ENCODE assay signal across 8 cellular contexts in the genomic region with DNA sequence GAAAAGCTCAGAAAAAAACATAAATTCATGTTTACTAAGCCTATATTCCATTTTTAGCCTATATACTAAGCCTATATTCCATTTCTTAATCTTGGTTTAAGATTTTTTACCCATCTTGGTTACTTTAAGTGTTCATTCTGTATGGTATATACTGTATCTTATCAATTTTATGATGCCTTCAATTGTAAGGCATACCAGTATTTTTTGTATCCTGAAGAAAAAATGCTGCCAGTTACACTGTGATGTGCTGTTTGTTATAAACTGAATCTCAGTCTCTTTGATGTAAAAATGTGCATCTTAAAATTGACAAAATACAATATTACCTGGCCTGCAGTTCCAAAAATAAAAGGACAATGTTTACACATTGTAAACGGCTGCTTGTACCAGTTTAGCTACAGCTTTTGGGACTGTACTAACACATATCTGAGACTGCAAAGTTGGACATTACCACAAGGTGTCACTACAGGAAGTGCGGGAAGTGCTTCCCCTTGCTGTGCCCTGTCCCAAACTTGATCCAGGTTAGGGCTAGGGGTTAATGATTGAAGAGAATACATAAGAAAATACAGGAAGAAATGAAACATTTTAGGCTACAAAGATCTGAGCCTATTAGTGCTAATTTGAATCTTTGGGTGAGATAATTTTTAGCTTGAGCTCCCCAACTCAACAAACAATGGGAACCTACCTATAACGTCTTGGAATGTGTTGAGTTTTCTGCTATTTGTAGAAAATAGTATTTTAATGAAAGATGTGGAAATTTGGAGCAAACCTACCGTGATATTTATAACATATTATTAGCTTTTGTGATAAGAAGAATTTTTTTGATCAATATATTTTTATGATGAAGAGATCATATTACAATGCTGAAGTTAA.
DNase-seq lines count a peak whose midpoint lies in the region; ATAC-seq, FAIRE-seq and TF ChIP-seq lines count a peak whose summit lies in the region.

No MANE protein-coding gene starts in this region.

- CTCF ChIA-PET in activated CD4-positive, alpha-beta memory T cell treated with anti-CD3 and anti-CD28 coated beads for 36 hours (lab: Charles Lee) = interaction anchor here (0.6 to 1.6 kb wide), 20 partner anchors 9 to 656 kb away, joined by 3 to 8 read pairs (median 3); no protein-coding TSS in a partner anchor

- H3K4me1 Mint-ChIP-seq in activated CD4-positive, alpha-beta memory T cell treated with anti-CD3 and anti-CD28 coated beads for 36 hours (ENCODE audit: low read depth) = peaks cover 2% of the 10 kb centered on the region

- intact Hi-C loops in activated CD4-positive, alpha-beta memory T cell treated with anti-CD3 and anti-CD28 coated beads for 36 hours (cut with micrococcal nuclease) = no loop called here
- intact Hi-C loops in sigmoid colon (cut with DNase I) = loop anchor here (5.0 kb wide), 1 partner anchor 658 kb away; no protein-coding TSS in a partner anchor

- H3K9me3 ChIP-seq in cardiac muscle cell (ENCODE audit: low read depth) = no peaks in the 10 kb centered on the region
- peaks cover 0 to 1% (median 0%) of the 10 kb centered on the region in 4 donors for H3K9me3 ChIP-seq in sigmoid colon

- 15 to 46% methylated on average over 4 of the region's 4 CpGs for WGBS in sigmoid colon, 2 donors

- POLR2A ChIA-PET in activated CD4-positive, alpha-beta memory T cell treated with anti-CD3 and anti-CD28 coated beads for 36 hours (lab: Charles Lee) = interaction anchor here (0.6 kb wide), 1 partner anchor 18 kb away, joined by 4 read pairs; no protein-coding TSS in a partner anchor

- TF ChIP-seq POLR2A in sigmoid colon (IDR thresholded peaks at IDR 0.05) = no peak

- H3K4me3 Mint-ChIP-seq in activated CD4-positive, alpha-beta memory T cell treated with anti-CD3 and anti-CD28 coated beads for 36 hours = no peak overlapping the region

- H3K9me3 Mint-ChIP-seq in activated CD4-positive, alpha-beta memory T cell treated with anti-CD3 and anti-CD28 coated beads for 36 hours = peaks cover 5% of the 10 kb centered on the region

- H3K36me3 ChIP-seq in cardiac muscle cell (no peaks in the 10 kb centered on the region), sigmoid colon (no peaks in the 10 kb centered on the region)

- TF ChIP-seq EP300 in sigmoid colon (IDR thresholded peaks at IDR 0.05) = no peak

- H3K4me1 ChIP-seq in cardiac muscle cell (ENCODE audit: low read depth) = no peaks in the 10 kb centered on the region
- no peaks in the 10 kb centered on the region for H3K4me1 ChIP-seq in sigmoid colon

- H3K27me3 Mint-ChIP-seq in activated CD4-positive, alpha-beta memory T cell treated with anti-CD3 and anti-CD28 coated beads for 36 hours = peaks cover 4% of the 10 kb centered on the region

- H3K4me3 ChIP-seq in cardiac muscle cell (no peak overlapping the region), sigmoid colon (no peak overlapping the region)

- no peak overlapping the region for H3K27ac Mint-ChIP-seq in activated CD4-positive, alpha-beta memory T cell treated with anti-CD3 and anti-CD28 coated beads for 36 hours

- H3K27me3 ChIP-seq in cardiac muscle cell (no peaks in the 10 kb centered on the region), sigmoid colon (no peaks in the 10 kb centered on the region)

- H3K36me3 Mint-ChIP-seq in activated CD4-positive, alpha-beta memory T cell treated with anti-CD3 and anti-CD28 coated beads for 36 hours = no peaks in the 10 kb centered on the region

- H3K27ac ChIP-seq in cardiac muscle cell = no peak overlapping the region
- H3K27ac ChIP-seq in sigmoid colon = no peak overlapping the region

- ATAC-seq in GM18867 (IDR thresholded peaks at IDR 0.05; ENCODE audit: unreplicated experiment) = peak; percentile 93
- ATAC-seq in HG02970 (IDR thresholded peaks at IDR 0.05; ENCODE audit: low FRiP score, unreplicated experiment) = peak; percentile 67

- TF ChIP-seq CTCF in D721Med (IDR thresholded peaks at IDR 0.05; ENCODE audit: insufficient read depth, missing control alignments) = peak; percentile 92
- peak; percentile 82 for TF ChIP-seq CTCF in cardiac muscle cell (IDR thresholded peaks at IDR 0.05; ENCODE audit: low read depth, low read length)
- peak; percentile 43 to 65 (median 52) for TF ChIP-seq CTCF in sigmoid colon (IDR thresholded peaks at IDR 0.05)

- FAIRE-seq in D721Med (lab: Jason Lieb, UNC) = peak; percentile 51

- DNase-seq in D721Med (ENCODE audit: insufficient read length, low spot score) (no peak), NCI-H1694 treated with DMSO at 0.1 percent for 48 hours (lab: John Stamatoyannopoulos, UW) (peak; percentile 53), cardiac muscle cell (ENCODE audit: low read depth in 1 of 2, low spot score in 1 of 2) (peak; percentile 63 to 65), sigmoid colon (no peak), NCI-H187 treated with DMSO at 0.1 percent for 48 hours (lab: John Stamatoyannopoulos, UW) (no peak)
- DNase-seq in activated CD4-positive, alpha-beta memory T cell treated with anti-CD3 and anti-CD28 coated beads for 36 hours = peak; percentile 20

Comparison
In these comparisons a context has a peak if more than half of its experiments do, and no peak if none do; other contexts are left out.
1. DNase-seq: peak in NCI-H1694 treated with DMSO at 0.1 percent for 48 hours (single experiment), activated CD4-positive, alpha-beta memory T cell treated with anti-CD3 and anti-CD28 coated beads for 36 hours (single experiment) and cardiac muscle cell (2 of 2); none in D721Med (single experiment), sigmoid colon (single experiment) and NCI-H187 treated with DMSO at 0.1 percent for 48 hours (single experiment).
2. Peak in every context shown above with its lines, with median percentiles within 50 percentile points of each other: CTCF ChIP-seq.